ENCODE assay signal across 16 cellular contexts in genomic region chr10:21530616-21531015, GRCh38. TPM values are rescaled to one million over a fixed set of nuclear protein-coding genes. Genes with fewer than 3 reads are reported as not detected.
DNase-seq lines count a peak whose midpoint lies in the region; ATAC-seq and TF ChIP-seq lines count a peak whose summit lies in the region.
"Had no signal": no experiment of that assay in that cellular context is flagged by ENCODE, and none has a peak within 500 bp of the region (broad histone marks: within the 10 kb centered on the region; RNA-seq: fewer than 3 reads in every experiment).

No MANE protein-coding gene starts in this region.

- no peak for TF ChIP-seq EP300 in transverse colon (IDR thresholded peaks at IDR 0.05; ENCODE audit: low read depth)

- peaks cover 4% of the 10 kb centered on the region for H3K36me3 Mint-ChIP-seq in MCF 10A (ENCODE audit: insufficient read depth, unreplicated experiment)

- no peaks in the 10 kb centered on the region for H3K36me3 ChIP-seq in breast epithelium
- H3K36me3 ChIP-seq in SK-N-MC (ENCODE audit: insufficient read depth, low read length): no peaks in the 10 kb centered on the region
- H3K36me3 ChIP-seq in mesodermal cell (ENCODE audit: control insufficient read depth, insufficient read depth, low read length): no peaks in the 10 kb centered on the region
- no peaks in the 10 kb centered on the region for H3K36me3 ChIP-seq in transverse colon

- no peaks in the 10 kb centered on the region for H3K9me3 Mint-ChIP-seq in MCF 10A (ENCODE audit: unreplicated experiment)
- H3K9me3 Mint-ChIP-seq: activated naive CD8-positive, alpha-beta T cell treated with anti-CD3 and anti-CD28 coated beads, Interleukin-2, amount 10 ng/mL, durations not matched to agents 7 days and 5 days; activated T-cell treated with anti-CD3 and anti-CD28 coated beads, Interleukin-2, amount 50 U/mL, for 24 hours had no signal

- H3K9me3 ChIP-seq in breast epithelium: no peaks in the 10 kb centered on the region
- no peaks in the 10 kb centered on the region for H3K9me3 ChIP-seq in SK-N-MC (ENCODE audit: low read depth, low read length)
- no peaks in the 10 kb centered on the region for H3K9me3 ChIP-seq in mesodermal cell (ENCODE audit: control insufficient read depth, low read length)
- no peaks in the 10 kb centered on the region for H3K9me3 ChIP-seq in transverse colon
- H3K9me3 ChIP-seq: mucosa of descending colon had no signal

- peak overlapping the region; percentile 97 for H3K27ac Mint-ChIP-seq in MCF 10A (ENCODE audit: low read depth, unreplicated experiment)
- H3K27ac Mint-ChIP-seq: activated naive CD8-positive, alpha-beta T cell treated with anti-CD3 and anti-CD28 coated beads, Interleukin-2, amount 10 ng/mL, durations not matched to agents 7 days and 5 days; activated T-cell treated with anti-CD3 and anti-CD28 coated beads, Interleukin-2, amount 50 U/mL, for 24 hours had no signal

- DNase-seq in MCF 10A (ENCODE audit: unreplicated experiment) (peak; percentile 22), breast epithelium (ENCODE audit: low spot score in 2 of 2) (no peak), SK-N-MC (ENCODE audit: low read depth, low spot score) (no peak), transverse colon (no peak), posterior cingulate gyrus (no peak), NCI-H226 (no peak)
- DNase-seq: activated CD4-positive, alpha-beta T cell treated with anti-CD3 and anti-CD28 coated beads, Interleukin-2, amount 50 U/mL, for 1 hour; activated naive CD8-positive, alpha-beta T cell treated with anti-CD3 and anti-CD28 coated beads, Interleukin-2, amount 10 ng/mL, durations not matched to agents 7 days and 5 days; activated T-cell treated with anti-CD3 and anti-CD28 coated beads, Interleukin-2, amount 50 U/mL, for 24 hours; cerebellar nuclear complex; foreskin melanocyte; MM.1S; mucosa of descending colon; SHP77 had no signal

- no peaks in the 10 kb centered on the region for H3K27me3 Mint-ChIP-seq in MCF 10A (ENCODE audit: insufficient read depth, unreplicated experiment)

- POLR2A ChIA-PET in MCF 10A (lab: Yijun Ruan, JAX): interaction anchor here (0.6 to 11.2 kb wide), 10 partner anchors 8 to 786 kb away, joined by 3 to 141 read pairs (median 5); partner anchors contain the start of genes COMMD3 and DNAJC1

- H3K4me3 ChIP-seq in breast epithelium (no peak overlapping the region), SK-N-MC (no peak overlapping the region), mesodermal cell (ENCODE audit: extremely low read depth, insufficient read depth, low read length, poor library complexity, severe bottlenecking) (no peak overlapping the region), transverse colon (no peak overlapping the region)
- H3K4me3 ChIP-seq: mucosa of descending colon had no signal

- no peak overlapping the region for H3K9ac ChIP-seq in SK-N-MC (ENCODE audit: insufficient read length)

- CTCF ChIA-PET in MCF 10A (lab: Yijun Ruan, JAX): no interaction called here

- BruUV-seq in MCF 10A (replicated peaks; lab: Mats Ljungman, UMichigan): no TSS peak

- ATAC-seq in GM18517 (IDR thresholded peaks at IDR 0.05; ENCODE audit: unreplicated experiment): no peak
- ATAC-seq: mucosa of descending colon had no signal

- peaks cover 6% of the 10 kb centered on the region for H3K4me1 Mint-ChIP-seq in MCF 10A (ENCODE audit: insufficient read depth, unreplicated experiment)

- peak overlapping the region in 1 of 2 donors; percentile 54 for H3K27ac ChIP-seq in breast epithelium
- peak overlapping the region; percentile 99 for H3K27ac ChIP-seq in SK-N-MC
- peak overlapping the region; percentile 13 for H3K27ac ChIP-seq in mesodermal cell (ENCODE audit: low read depth, low read length, severe bottlenecking)
- peak overlapping the region; percentile 23 to 96 (median 92) for H3K27ac ChIP-seq in transverse colon

- TF ChIP-seq CTCF in MCF 10A (IDR thresholded peaks at IDR 0.05; ENCODE audit: unreplicated experiment): no peak
- no peak for TF ChIP-seq CTCF in breast epithelium (IDR thresholded peaks at IDR 0.05)
- TF ChIP-seq CTCF in transverse colon (IDR thresholded peaks at IDR 0.05): no peak

- no peak overlapping the region for H3K4me3 Mint-ChIP-seq in MCF 10A (ENCODE audit: unreplicated experiment)
- H3K4me3 Mint-ChIP-seq: activated naive CD8-positive, alpha-beta T cell treated with anti-CD3 and anti-CD28 coated beads, Interleukin-2, amount 10 ng/mL, durations not matched to agents 7 days and 5 days; activated T-cell treated with anti-CD3 and anti-CD28 coated beads, Interleukin-2, amount 50 U/mL, for 24 hours had no signal

- intact Hi-C loops in MCF 10A (cut with micrococcal nuclease): loop anchor here (5.0 to 10.0 kb wide), 2 partner anchors 193 to 194 kb away; no protein-coding TSS in a partner anchor
- intact Hi-C loops in breast epithelium (cut with DNase I; ENCODE audit: low total_unique reads): no loop called here
- intact Hi-C loops in transverse colon (cut with DNase I; ENCODE audit: low total_unique reads): loop anchor here (10.0 kb wide), 1 partner anchor 1144 kb away; no protein-coding TSS in a partner anchor
- intact Hi-C loops in posterior cingulate gyrus (cut with DNase I): loop anchor here (5.0 to 10.0 kb wide), 2 partner anchors 33 to 794 kb away; partner anchors contain the start of gene BMI1

- WGBS in mesodermal cell (ENCODE audit: insufficient coverage in 2 of 2), 2 experiments: no CpG with 5 or more reads among the region's 1 CpG
- 97 to 100% methylated on average over 1 of the region's 1 CpG for whole genome bisulfite sequencing in transverse colon (ENCODE audit: low coverage in 1 of 2), 2 donors

- no peak for TF ChIP-seq POLR2A in breast epithelium (IDR thresholded peaks at IDR 0.05)
- no peak for TF ChIP-seq POLR2A in transverse colon (IDR thresholded peaks at IDR 0.05)

- in situ Hi-C loops in transverse colon (cut with MboI; ENCODE audit: low pct_ligation_motif_present in 1 of 4, low pct_unique_long_range_greater_than_20kb in 1 of 4, low sequenced_read_pairs in 3 of 4): no loop called here

- H3K27me3 ChIP-seq in breast epithelium (no peaks in the 10 kb centered on the region), transverse colon (peaks cover 22% of the 10 kb centered on the region)

- H3K4me1 ChIP-seq in breast epithelium (no peaks in the 10 kb centered on the region), mesodermal cell (ENCODE audit: control insufficient read depth, insufficient read depth, low read length, poor library complexity, severe bottlenecking) (peaks cover 3% of the 10 kb centered on the region), transverse colon (peaks cover 0 to 41% (median 17%) of the 10 kb centered on the region in 4 donors)

RNA-seq across cellular contexts. Expression of gene MLLT10, which starts 3.4 kb away (rescaled TPM):
- total RNA-seq in MCF 10A (2022) (39.3 and 47.5 TPM in 2 replicates), breast epithelium (10 to 100 TPM; 45.6 to 74.6 (median 58.0) TPM), transverse colon (10 to 100 TPM; 12.0 to 43.0 (median 28.5) TPM)
- 45.1 TPM for polyA plus RNA-seq in mesodermal cell (2013, experiment 1 of 2)
- 40.1 TPM for polyA plus RNA-seq in mesodermal cell (2013, experiment 2 of 2)

RNA-seq across cellular contexts. Expression of gene SKIDA1, which starts 5.1 kb away (rescaled TPM):
- 0.56 and 1.2 TPM in 2 replicates for total RNA-seq in MCF 10A (2022)
- total RNA-seq in breast epithelium: 1 to 10 TPM in 1 of 3 donors, under 1 TPM in 2; 0.59 to 1.4 (median 0.98) TPM
- 11.4 TPM for polyA plus RNA-seq in mesodermal cell (2013, experiment 1 of 2)
- 10.3 TPM for polyA plus RNA-seq in mesodermal cell (2013, experiment 2 of 2)
- under 1 TPM in 2 of 4 donors, not detected in 2; 0.27 to 0.60 TPM for total RNA-seq in transverse colon
